Comparison of ENCODE assay signal across 1 cellular context in the genomic region with DNA sequence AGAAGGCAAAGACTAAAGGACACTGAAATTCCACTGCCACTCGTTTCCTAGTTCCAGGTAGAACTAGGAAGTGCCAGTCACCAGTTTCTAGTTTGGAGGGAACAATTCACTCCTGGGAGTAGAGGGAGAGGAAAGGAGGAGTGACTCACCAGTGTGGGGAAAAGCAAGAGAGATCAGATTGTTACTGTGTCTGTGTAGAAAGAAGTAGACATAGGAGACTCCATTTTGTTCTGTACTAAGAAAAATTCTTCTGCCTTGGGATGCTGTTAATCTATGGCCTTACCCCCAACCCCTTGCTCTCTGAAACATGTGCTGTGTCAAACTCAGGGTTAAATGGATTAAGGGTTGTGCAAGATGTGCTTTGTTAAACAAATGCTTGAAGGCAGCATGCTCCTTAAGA.
TF ChIP-seq lines count a peak whose summit lies in the region.
"Not testable (repeated sequence)": the region's sequence is repeated elsewhere in the genome, so short reads cannot be mapped to it uniquely, and the experiment has no call there.

No MANE protein-coding gene starts in this region.

TF ChIP-seq in K562, 482 proteins besides CTCF, POLR2A, EP300 and RAD21 (continued from another document and continues in another):
- TF ChIP-seq ZNF398 (CRISPR knock-in tag; IDR thresholded peaks at IDR 0.05) (peak; percentile 69; the same call in 1 of the 2 replicates), ZBTB34 (CRISPR knock-in tag; IDR thresholded peaks at IDR 0.05) (peak; percentile 63; the same call in 1 of the 2 replicates), DDX20 (tag; IDR thresholded peaks at IDR 0.05; ENCODE audit: low read depth) (peak; percentile 84), PYGO2 (tag; IDR thresholded peaks at IDR 0.05) (peak; percentile 85), KLF6 (CRISPR knock-in tag; IDR thresholded peaks at IDR 0.05; ENCODE audit: borderline replicate concordance) (peak; percentile 87; the same call in 1 of the 2 replicates), ELF4 (CRISPR knock-in tag; IDR thresholded peaks at IDR 0.05) (peak; percentile 52; the same call in 1 of the 2 replicates), CEBPB (tag; IDR thresholded peaks at IDR 0.05) (peak; percentile 60), SMAD3 (CRISPR knock-in tag; conservative IDR thresholded peaks at IDR 0.05) (peak; percentile 79), ZNF76 (CRISPR knock-in tag; IDR thresholded peaks at IDR 0.05; ENCODE audit: borderline replicate concordance) (peak; percentile 46; the same call in 1 of the 2 replicates), ZBTB9 (CRISPR knock-in tag; IDR thresholded peaks at IDR 0.05) (peak; percentile 85), NR4A1 (tag; IDR thresholded peaks at IDR 0.05) (peak; percentile 93), ATF1 (tag; IDR thresholded peaks at IDR 0.05) (0 out of 2 replicates have a peak, but pooled peaks have one; percentile 26), ZNF445 (CRISPR knock-in tag; IDR thresholded peaks at IDR 0.05; ENCODE audit: low read depth) (peak; percentile 75; the same call in 1 of the 2 replicates), PTRF (tag; IDR thresholded peaks at IDR 0.05) (peak; percentile 83), TAF7 (tag; IDR thresholded peaks at IDR 0.05) (0 out of 2 replicates have a peak, but pooled peaks have one; percentile 29), ID3 (tag; IDR thresholded peaks at IDR 0.05) (peak; percentile 90), CREB3 (tag; conservative IDR thresholded peaks at IDR 0.05; ENCODE audit: low read depth) (peak; percentile 93; the same call in 1 of the 2 replicates), SMAD4 (CRISPR knock-in tag; conservative IDR thresholded peaks at IDR 0.05) (peak; percentile 92), ZNF395 (CRISPR knock-in tag; IDR thresholded peaks at IDR 0.05) (peak; percentile 85), ZNF175 (CRISPR knock-in tag; IDR thresholded peaks at IDR 0.05; ENCODE audit: low read depth) (peak; percentile 67; the same call in 1 of the 2 replicates), DMBX1 (CRISPR knock-in tag; IDR thresholded peaks at IDR 0.05; ENCODE audit: borderline replicate concordance) (peak; percentile 98), PTTG1 (tag; IDR thresholded peaks at IDR 0.05; ENCODE audit: low read depth) (peak; percentile 89), FOSL1 (tag; conservative IDR thresholded peaks at IDR 0.05) (0 out of 2 replicates have a peak, but pooled peaks have one; percentile 14), HDAC8 (tag; IDR thresholded peaks at IDR 0.05) (peak; percentile 74; the same call in 1 of the 2 replicates), GTF2A2 (tag; IDR thresholded peaks at IDR 0.05) (peak; percentile 84), ZNF134 (CRISPR knock-in tag; conservative IDR thresholded peaks at IDR 0.05) (0 out of 2 replicates have a peak, but pooled peaks have one; percentile 60), TSHZ1 (CRISPR knock-in tag; IDR thresholded peaks at IDR 0.05) (peak; percentile 63; the same call in 1 of the 2 replicates), THRB (CRISPR knock-in tag; conservative IDR thresholded peaks at IDR 0.05) (peak; percentile 84), DIDO1 (tag; IDR thresholded peaks at IDR 0.05; ENCODE audit: low read depth) (peak; percentile 50; the same call in 1 of the 2 replicates), ZBTB2 (IDR thresholded peaks at IDR 0.05) (peak; percentile 30; the same call in 1 of the 2 replicates), HBP1 (CRISPR knock-in tag; IDR thresholded peaks at IDR 0.05) (0 out of 2 replicates have a peak, but pooled peaks have one; percentile 33), ZNF444 (CRISPR knock-in tag; IDR thresholded peaks at IDR 0.05) (peak; percentile 63; the same call in 1 of the 2 replicates)
- TF ChIP-seq, protein P1, sequence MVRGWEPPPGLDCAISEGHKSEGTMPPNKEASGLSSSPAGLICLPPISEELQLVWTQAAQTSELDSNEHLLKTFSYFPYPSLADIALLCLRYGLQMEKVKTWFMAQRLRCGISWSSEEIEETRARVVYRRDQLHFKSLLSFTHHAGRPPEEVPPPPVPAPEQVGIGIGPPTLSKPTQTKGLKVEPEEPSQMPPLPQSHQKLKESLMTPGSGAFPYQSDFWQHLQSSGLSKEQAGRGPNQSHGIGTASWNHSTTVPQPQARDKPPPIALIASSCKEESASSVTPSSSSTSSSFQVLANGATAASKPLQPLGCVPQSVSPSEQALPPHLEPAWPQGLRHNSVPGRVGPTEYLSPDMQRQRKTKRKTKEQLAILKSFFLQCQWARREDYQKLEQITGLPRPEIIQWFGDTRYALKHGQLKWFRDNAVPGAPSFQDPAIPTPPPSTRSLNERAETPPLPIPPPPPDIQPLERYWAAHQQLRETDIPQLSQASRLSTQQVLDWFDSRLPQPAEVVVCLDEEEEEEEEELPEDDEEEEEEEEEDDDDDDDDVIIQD (CRISPR knock-in tag; IDR thresholded peaks at IDR 0.05): peak; percentile 62; the same call in 1 of the 2 replicates
- TF ChIP-seq NR4A1, ATF1, ID3 (CRISPR knock-in tag; IDR thresholded peaks at IDR 0.05): not testable (repeated sequence)
- TF ChIP-seq, protein P2, sequence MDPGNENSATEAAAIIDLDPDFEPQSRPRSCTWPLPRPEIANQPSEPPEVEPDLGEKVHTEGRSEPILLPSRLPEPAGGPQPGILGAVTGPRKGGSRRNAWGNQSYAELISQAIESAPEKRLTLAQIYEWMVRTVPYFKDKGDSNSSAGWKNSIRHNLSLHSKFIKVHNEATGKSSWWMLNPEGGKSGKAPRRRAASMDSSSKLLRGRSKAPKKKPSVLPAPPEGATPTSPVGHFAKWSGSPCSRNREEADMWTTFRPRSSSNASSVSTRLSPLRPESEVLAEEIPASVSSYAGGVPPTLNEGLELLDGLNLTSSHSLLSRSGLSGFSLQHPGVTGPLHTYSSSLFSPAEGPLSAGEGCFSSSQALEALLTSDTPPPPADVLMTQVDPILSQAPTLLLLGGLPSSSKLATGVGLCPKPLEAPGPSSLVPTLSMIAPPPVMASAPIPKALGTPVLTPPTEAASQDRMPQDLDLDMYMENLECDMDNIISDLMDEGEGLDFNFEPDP (CRISPR knock-in tag; IDR thresholded peaks at IDR 0.05): peak; percentile 88; the same call in 1 of the 2 replicates
